ENCODE assay signal across 14 cellular contexts in the genomic region with DNA sequence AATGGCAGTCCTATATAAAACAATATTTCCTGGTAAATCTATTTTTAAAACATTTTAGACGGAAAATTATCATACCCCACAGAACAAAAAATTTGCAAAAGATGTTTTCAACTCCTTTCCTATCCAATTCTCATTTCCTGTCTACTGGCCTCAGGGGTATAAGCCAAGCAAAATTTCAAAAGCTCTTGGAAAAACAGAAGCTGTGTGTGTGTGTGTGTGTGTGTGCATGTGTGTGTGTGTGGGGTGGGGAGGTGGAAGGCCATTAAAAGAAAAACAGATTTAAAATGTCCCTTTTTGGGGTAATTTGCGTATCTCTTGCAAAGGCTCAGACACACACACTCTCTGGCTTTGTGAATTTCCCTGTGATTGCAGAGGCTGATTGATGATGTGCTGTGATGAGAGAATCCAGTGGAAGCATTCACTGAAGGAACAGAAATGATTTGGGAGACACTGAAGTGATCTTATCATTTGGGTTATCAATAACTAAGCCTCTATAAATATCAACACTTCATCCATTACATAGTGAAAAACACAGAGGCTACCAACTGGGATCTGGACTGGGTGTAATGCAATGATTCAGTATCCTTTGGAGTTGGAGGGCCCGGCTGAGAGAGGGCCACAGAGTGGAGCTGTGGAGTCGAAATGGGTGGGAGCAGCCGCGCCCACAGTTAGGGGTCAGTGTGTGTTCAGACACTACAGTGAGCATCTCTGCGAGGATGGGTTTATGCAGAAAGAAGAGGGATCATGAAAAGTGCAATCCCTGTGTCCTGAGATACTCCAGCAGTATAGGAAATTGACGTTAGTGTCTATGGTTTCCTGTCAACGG.
DNase-seq lines count a peak whose midpoint lies in the region; ATAC-seq and TF ChIP-seq lines count a peak whose summit lies in the region.
"Had no signal": no experiment of that assay in that cellular context is flagged by ENCODE, and none has a peak within 500 bp of the region (broad histone marks: within the 10 kb centered on the region; RNA-seq: fewer than 3 reads in every experiment).

No MANE protein-coding gene starts in this region.

- DNase-seq in Right ventricle myocardium inferior (ENCODE audit: missing footprints), result no peak
- DNase-seq in cardiac septum (ENCODE audit: low spot score), result no peak
- no peak for DNase-seq in activated T-helper 1 cell treated with anti-CD3 and anti-CD28 coated beads, Interleukin-12 subunit alpha, Interleukin-12 subunit beta, Interleukin-2, Interleukin-4 antibody, amounts not matched to agents 30 ng/mL and 10 ng/mL and 1 ng/mL, durations not matched to agents 14 hours and 24 hours and 36 hours (ENCODE audit: low spot score)
- no peak for DNase-seq in right atrium auricular region (ENCODE audit: low spot score)
- no peak for DNase-seq in upper lobe of right lung
- DNase-seq in GM20000 (ENCODE audit: low spot score), result no peak
- DNase-seq in HPDE6-E6E7 (ENCODE audit: extremely low spot score), result no peak
- DNase-seq: activated T-cell treated with anti-CD3 and anti-CD28 coated beads, Interleukin-2, amount 50 U/mL, for 4 hours; kidney; NCI-H1417 treated with DMSO at 0.1 percent for 48 hours; small intestine had no signal

- ATAC-seq in Right ventricle myocardium inferior (peak; percentile 71), upper lobe of right lung (peak; percentile 30)
- no peak for ATAC-seq in activated T-helper 17 cell treated with anti-CD3 and anti-CD28 coated beads, Interleukin-2, amount 50 U/mL, for 72 hours (replicated peaks)
- ATAC-seq: activated T-cell treated with anti-CD3 and anti-CD28 coated beads, Interleukin-2, amount 50 U/mL, for 4 hours had no signal

- H3K27ac ChIP-seq in right atrium auricular region (no peak overlapping the region), upper lobe of right lung (no peak overlapping the region)
- H3K27ac ChIP-seq: BLaER1 had no signal

- intact Hi-C loops in Right ventricle myocardium inferior (cut with DNase I) (no loop called here), cardiac septum (cut with DNase I) (no loop called here), upper lobe of right lung (cut with DNase I) (no loop called here)
- intact Hi-C loops in activated T-helper 1 cell treated with anti-CD3 and anti-CD28 coated beads, Interleukin-12 subunit alpha, Interleukin-12 subunit beta, Interleukin-2, Interleukin-4 antibody, amounts not matched to agents 30 ng/mL and 10 ng/mL and 1 ng/mL, durations not matched to agents 14 hours and 24 hours and 36 hours (cut with micrococcal nuclease), result loop anchor here (1.0 to 5.0 kb wide), 2 partner anchors 16 to 53 kb away; no protein-coding TSS in a partner anchor

- no peak overlapping the region for H3K4me3 Mint-ChIP-seq in activated T-helper 1 cell treated with anti-CD3 and anti-CD28 coated beads, Interleukin-12 subunit alpha, Interleukin-12 subunit beta, Interleukin-2, Interleukin-4 antibody, amounts not matched to agents 30 ng/mL and 10 ng/mL and 1 ng/mL, durations not matched to agents 14 hours and 24 hours and 36 hours
- no peak overlapping the region for H3K4me3 Mint-ChIP-seq in activated T-helper 17 cell treated with anti-CD3 and anti-CD28 coated beads, Interleukin-2, amount 50 U/mL, for 72 hours
- H3K4me3 Mint-ChIP-seq: activated T-cell treated with anti-CD3 and anti-CD28 coated beads, Interleukin-2, amount 50 U/mL, for 4 hours; T-helper 1 cell treated with Interleukin-12 subunit alpha and Interleukin-12 subunit beta and Interleukin-4 antibody, amounts not matched to agents 30 μg/mL and 1 μg/mL, for 36 hours had no signal

- no peaks in the 10 kb centered on the region for H3K36me3 ChIP-seq in right atrium auricular region
- H3K36me3 ChIP-seq in upper lobe of right lung, result no peaks in the 10 kb centered on the region
- H3K36me3 ChIP-seq: BLaER1 had no signal

- peak overlapping the region; percentile 1 for H3K27ac Mint-ChIP-seq in activated T-helper 1 cell treated with anti-CD3 and anti-CD28 coated beads, Interleukin-12 subunit alpha, Interleukin-12 subunit beta, Interleukin-2, Interleukin-4 antibody, amounts not matched to agents 30 ng/mL and 10 ng/mL and 1 ng/mL, durations not matched to agents 14 hours and 24 hours and 36 hours
- no peak overlapping the region for H3K27ac Mint-ChIP-seq in activated T-helper 17 cell treated with anti-CD3 and anti-CD28 coated beads, Interleukin-2, amount 50 U/mL, for 72 hours
- H3K27ac Mint-ChIP-seq: T-helper 1 cell treated with Interleukin-12 subunit alpha and Interleukin-12 subunit beta and Interleukin-4 antibody, amounts not matched to agents 30 μg/mL and 1 μg/mL, for 36 hours had no signal

- no peaks in the 10 kb centered on the region for H3K36me3 Mint-ChIP-seq in activated T-helper 1 cell treated with anti-CD3 and anti-CD28 coated beads, Interleukin-12 subunit alpha, Interleukin-12 subunit beta, Interleukin-2, Interleukin-4 antibody, amounts not matched to agents 30 ng/mL and 10 ng/mL and 1 ng/mL, durations not matched to agents 14 hours and 24 hours and 36 hours (ENCODE audit: low read depth)
- H3K36me3 Mint-ChIP-seq in activated T-helper 17 cell treated with anti-CD3 and anti-CD28 coated beads, Interleukin-2, amount 50 U/mL, for 72 hours (ENCODE audit: low read depth), result no peaks in the 10 kb centered on the region

- TF ChIP-seq CTCF in right atrium auricular region (IDR thresholded peaks at IDR 0.05) (peak; percentile 11 to 58), upper lobe of right lung (IDR thresholded peaks at IDR 0.05) (no peak), GM20000 (IDR thresholded peaks at IDR 0.05; ENCODE audit: extremely low read depth, missing control alignments) (no peak)

- H3K4me1 Mint-ChIP-seq in activated T-helper 1 cell treated with anti-CD3 and anti-CD28 coated beads, Interleukin-12 subunit alpha, Interleukin-12 subunit beta, Interleukin-2, Interleukin-4 antibody, amounts not matched to agents 30 ng/mL and 10 ng/mL and 1 ng/mL, durations not matched to agents 14 hours and 24 hours and 36 hours (ENCODE audit: low read depth), result peaks cover 32% of the 10 kb centered on the region
- peaks cover 4% of the 10 kb centered on the region for H3K4me1 Mint-ChIP-seq in activated T-helper 17 cell treated with anti-CD3 and anti-CD28 coated beads, Interleukin-2, amount 50 U/mL, for 72 hours

- H3K9me3 ChIP-seq in right atrium auricular region (no peaks in the 10 kb centered on the region), upper lobe of right lung (no peaks in the 10 kb centered on the region)
- H3K9me3 ChIP-seq: BLaER1 had no signal

- peaks cover 4% of the 10 kb centered on the region for H3K9me3 Mint-ChIP-seq in activated T-helper 1 cell treated with anti-CD3 and anti-CD28 coated beads, Interleukin-12 subunit alpha, Interleukin-12 subunit beta, Interleukin-2, Interleukin-4 antibody, amounts not matched to agents 30 ng/mL and 10 ng/mL and 1 ng/mL, durations not matched to agents 14 hours and 24 hours and 36 hours
- no peaks in the 10 kb centered on the region for H3K9me3 Mint-ChIP-seq in activated T-helper 17 cell treated with anti-CD3 and anti-CD28 coated beads, Interleukin-2, amount 50 U/mL, for 72 hours
- H3K9me3 Mint-ChIP-seq: activated T-cell treated with anti-CD3 and anti-CD28 coated beads, Interleukin-2, amount 50 U/mL, for 4 hours had no signal

- peaks cover 0 to 16% of the 10 kb centered on the region in 2 donors for H3K4me1 ChIP-seq in right atrium auricular region
- no peaks in the 10 kb centered on the region for H3K4me1 ChIP-seq in upper lobe of right lung
- H3K4me1 ChIP-seq: BLaER1 had no signal

- H3K4me3 ChIP-seq in right atrium auricular region, result no peak overlapping the region
- no peak overlapping the region for H3K4me3 ChIP-seq in upper lobe of right lung
- H3K4me3 ChIP-seq: BLaER1 had no signal

- H3K27me3 ChIP-seq in right atrium auricular region (no peaks in the 10 kb centered on the region), upper lobe of right lung (no peaks in the 10 kb centered on the region)
- H3K27me3 ChIP-seq: BLaER1 had no signal

- peaks cover 27% of the 10 kb centered on the region for H3K27me3 Mint-ChIP-seq in activated T-helper 1 cell treated with anti-CD3 and anti-CD28 coated beads, Interleukin-12 subunit alpha, Interleukin-12 subunit beta, Interleukin-2, Interleukin-4 antibody, amounts not matched to agents 30 ng/mL and 10 ng/mL and 1 ng/mL, durations not matched to agents 14 hours and 24 hours and 36 hours (ENCODE audit: insufficient read depth)
- H3K27me3 Mint-ChIP-seq in activated T-helper 17 cell treated with anti-CD3 and anti-CD28 coated beads, Interleukin-2, amount 50 U/mL, for 72 hours, result peaks cover 5% of the 10 kb centered on the region

Comparison
In these comparisons a context has a peak if more than half of its experiments do, and no peak if none do; other contexts are left out.
1. CTCF ChIP-seq: peak in right atrium auricular region (2 of 2); none in upper lobe of right lung (single experiment) and GM20000 (single experiment).